12 cellular contexts compared by ENCODE assay signal in the genomic region with DNA sequence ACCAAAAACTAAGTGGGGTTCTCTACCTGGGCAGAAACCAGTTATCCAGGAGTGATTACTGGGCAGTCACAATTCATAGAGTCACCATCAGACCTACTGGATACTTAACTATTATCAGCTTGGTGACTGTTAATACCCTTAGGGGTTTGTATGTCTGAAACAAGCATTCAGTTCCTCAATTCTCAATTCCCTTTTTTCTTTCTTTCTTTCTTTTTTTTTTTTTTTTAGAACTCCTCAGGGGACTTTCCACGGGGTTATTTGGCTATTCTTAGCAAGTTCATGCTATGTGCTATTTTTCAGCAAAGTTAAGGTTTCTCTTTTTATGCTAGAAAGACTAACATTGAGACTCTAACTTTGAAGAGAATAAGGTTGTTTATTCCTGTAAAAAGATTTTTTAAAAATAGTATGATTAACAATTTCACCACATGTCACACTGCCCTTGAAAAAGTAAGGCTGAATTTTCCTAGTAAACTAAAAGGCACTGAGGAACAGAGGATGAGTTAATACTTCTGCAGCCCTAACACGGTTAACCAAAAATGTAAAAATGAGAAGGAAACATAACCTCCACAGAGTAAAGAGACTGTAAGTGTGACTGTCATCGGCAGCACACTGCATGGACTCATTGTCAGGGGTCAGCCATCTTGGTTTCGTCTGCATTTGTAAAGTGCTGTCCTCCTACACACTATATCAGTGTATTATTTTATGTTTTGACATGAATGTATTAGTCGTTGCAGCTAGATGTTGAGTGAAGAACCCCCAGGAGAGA.
DNase-seq lines count a peak whose midpoint lies in the region; ATAC-seq and FAIRE-seq lines count a peak whose summit lies in the region.
"Had no signal": no experiment of that assay in that cellular context is flagged by ENCODE, and none has a peak within 500 bp of the region (broad histone marks: within the 10 kb centered on the region; RNA-seq: fewer than 3 reads in every experiment).

No MANE protein-coding gene starts in this region.

- H3K4me1 Mint-ChIP-seq in IgD-negative memory B cell = peaks cover 43 to 70% (median 52%) of the 10 kb centered on the region in 3 donors
- H3K4me1 Mint-ChIP-seq in stimulated activated naive B cell treated with anti-CD40 and anti-IgM and Interleukin-4, amounts not matched to agents 10 μg/mL and 1 μg/mL and 100 μg/mL, for 72 hours = peaks cover 36 to 71% of the 10 kb centered on the region in 2 donors

- FAIRE-seq in GM19239 (lab: Jason Lieb, UNC) = peak; percentile 91

- no peaks in the 10 kb centered on the region for H3K4me1 ChIP-seq in GM23248 (ENCODE audit: insufficient read depth)
- H3K4me1 ChIP-seq: gastroesophageal sphincter had no signal

- H3K4me3 ChIP-seq in GM23248 = no peak overlapping the region
- H3K4me3 ChIP-seq: gastroesophageal sphincter had no signal

- no peaks in the 10 kb centered on the region for H3K9me2 ChIP-seq in GM23248 (ENCODE audit: insufficient read depth)

- H3K36me3 ChIP-seq in GM23248 (ENCODE audit: low read depth) = no peaks in the 10 kb centered on the region
- H3K36me3 ChIP-seq: gastroesophageal sphincter had no signal

- peak overlapping the region; percentile 89 to 99 (median 91) for H3K27ac Mint-ChIP-seq in IgD-negative memory B cell
- H3K27ac Mint-ChIP-seq in stimulated activated naive B cell treated with anti-CD40 and anti-IgM and Interleukin-4, amounts not matched to agents 10 μg/mL and 1 μg/mL and 100 μg/mL, for 72 hours = peak overlapping the region; percentile 97
- H3K27ac Mint-ChIP-seq: activated CD8-positive, alpha-beta T cell treated with anti-CD3 and anti-CD28 coated beads, Interleukin-2, amount 10 ng/mL, durations not matched to agents 7 days and 5 days had no signal

- no peaks in the 10 kb centered on the region for H3K79me2 ChIP-seq in GM23248 (ENCODE audit: insufficient read depth)

- H3K9me3 ChIP-seq in GM23248 (ENCODE audit: low read depth) = no peaks in the 10 kb centered on the region
- H3K9me3 ChIP-seq: gastroesophageal sphincter had no signal

- no peaks in the 10 kb centered on the region for H3K27me3 Mint-ChIP-seq in IgD-negative memory B cell
- H3K27me3 Mint-ChIP-seq in stimulated activated naive B cell treated with anti-CD40 and anti-IgM and Interleukin-4, amounts not matched to agents 10 μg/mL and 1 μg/mL and 100 μg/mL, for 72 hours = no peaks in the 10 kb centered on the region

- no peak overlapping the region for H2AFZ ChIP-seq in GM23248

- ATAC-seq in HG02798 (IDR thresholded peaks at IDR 0.05; ENCODE audit: poor library complexity, unreplicated experiment) = peak; percentile 76
- ATAC-seq in stimulated activated naive B cell treated with anti-CD40 and anti-IgM and Interleukin-4, amounts not matched to agents 10 μg/mL and 1 μg/mL and 100 μg/mL, for 72 hours (replicated peaks) = peak; percentile 88 to 89
- ATAC-seq: activated CD8-positive, alpha-beta T cell treated with anti-CD3 and anti-CD28 coated beads, Interleukin-2, amount 10 ng/mL, durations not matched to agents 7 days and 5 days; gastroesophageal sphincter; Panc1 had no signal

- H3K27ac ChIP-seq in GM23248 = no peak overlapping the region
- H3K27ac ChIP-seq: gastroesophageal sphincter had no signal

- H3K9me3 Mint-ChIP-seq in IgD-negative memory B cell = peaks cover 0 to 7% (median 2%) of the 10 kb centered on the region in 3 donors
- H3K9me3 Mint-ChIP-seq in stimulated activated naive B cell treated with anti-CD40 and anti-IgM and Interleukin-4, amounts not matched to agents 10 μg/mL and 1 μg/mL and 100 μg/mL, for 72 hours = peaks cover 0 to 4% of the 10 kb centered on the region in 2 donors

- in situ Hi-C loops in GM23248 (cut with MboI) = no loop called here

- H3K4me2 ChIP-seq in GM23248 (ENCODE audit: unreplicated experiment) = no peak overlapping the region

- H3F3A ChIP-seq in GM23248 (ENCODE audit: insufficient read depth) = no peaks in the 10 kb centered on the region

- H3K9ac ChIP-seq in GM23248 = no peak overlapping the region

- WGBS in GM23248 (ENCODE audit: low coverage in 1 of 2, low lambda C conversion rate in 2 of 2, missing lambda C conversion rate in 2 of 2), 2 experiments = 87% methylated on average over 5 of the region's 5 CpGs

- DNase-seq in GM19239 (ENCODE audit: insufficient read length, low spot score) (no peak), NCI-H524 treated with DMSO at 0.1 percent for 48 hours (lab: John Stamatoyannopoulos, UW) (no peak), SK-N-DZ (ENCODE audit: low spot score) (no peak), GM23248 (no peak)
- DNase-seq in stimulated activated naive B cell treated with anti-CD40 and anti-IgM and Interleukin-4, amounts not matched to agents 10 μg/mL and 1 μg/mL and 100 μg/mL, for 72 hours = peak; percentile 35
- DNase-seq: activated CD8-positive, alpha-beta T cell treated with anti-CD3 and anti-CD28 coated beads, Interleukin-2, amount 10 ng/mL, durations not matched to agents 7 days and 5 days; GF-D8; KG1 had no signal

- H4K20me1 ChIP-seq in GM23248 (ENCODE audit: insufficient read depth) = no peaks in the 10 kb centered on the region

- H3K36me3 Mint-ChIP-seq in IgD-negative memory B cell = peaks cover 4% of the 10 kb centered on the region
- no peaks in the 10 kb centered on the region for H3K36me3 Mint-ChIP-seq in stimulated activated naive B cell treated with anti-CD40 and anti-IgM and Interleukin-4, amounts not matched to agents 10 μg/mL and 1 μg/mL and 100 μg/mL, for 72 hours

- H3K27me3 ChIP-seq in GM23248 (replicated peaks; ENCODE audit: insufficient read depth) = no peaks in the 10 kb centered on the region
- H3K27me3 ChIP-seq: gastroesophageal sphincter had no signal

- peak overlapping the region; percentile 77 to 95 (median 82) for H3K4me3 Mint-ChIP-seq in IgD-negative memory B cell
- H3K4me3 Mint-ChIP-seq in stimulated activated naive B cell treated with anti-CD40 and anti-IgM and Interleukin-4, amounts not matched to agents 10 μg/mL and 1 μg/mL and 100 μg/mL, for 72 hours = peak overlapping the region; percentile 78 to 80
- H3K4me3 Mint-ChIP-seq: activated CD8-positive, alpha-beta T cell treated with anti-CD3 and anti-CD28 coated beads, Interleukin-2, amount 10 ng/mL, durations not matched to agents 7 days and 5 days had no signal
